Comparison of ENCODE assay signal across 8 cellular contexts in genomic region chr5:103139264-103139865, GRCh38. TPM values are rescaled to one million over a fixed set of nuclear protein-coding genes. Genes with fewer than 3 reads are reported as not detected.
DNase-seq lines count a peak whose midpoint lies in the region; ATAC-seq and TF ChIP-seq lines count a peak whose summit lies in the region.

No MANE protein-coding gene starts in this region.

- ATAC-seq in GM19023 (IDR thresholded peaks at IDR 0.05; ENCODE audit: unreplicated experiment) (peak; percentile 99), HG03135 (IDR thresholded peaks at IDR 0.05; ENCODE audit: unreplicated experiment) (peak; percentile 98), activated B cell treated with CpG ODN at 0.5 μM for 24 hours (ENCODE audit: low read depth) (peak; percentile 87)

- H3K27ac ChIP-seq in caudate nucleus (ENCODE audit: low read depth, low read length), result no peak overlapping the region

- CTCF ChIA-PET in activated B cell treated with CpG ODN at 0.5 μM for 24 hours (lab: Charles Lee), result interaction anchor here (0.6 to 2.9 kb wide), 15 partner anchors 9 to 915 kb away, joined by 3 to 29 read pairs (median 5); partner anchors contain the start of genes GIN1 and PPIP5K2

- intact Hi-C loops in activated B cell treated with CpG ODN at 0.5 μM for 24 hours (cut with micrococcal nuclease), result loop anchor here (1.0 kb wide), 5 partner anchors 98 to 603 kb away; no protein-coding TSS in a partner anchor

- TF ChIP-seq CTCF in AG09309 (IDR thresholded peaks at IDR 0.05; ENCODE audit: control insufficient read depth, insufficient read depth, low read depth, low read length, missing control alignments) (peak; percentile 92), activated B cell treated with CpG ODN at 0.5 μM for 24 hours (IDR thresholded peaks at IDR 0.05) (peak; percentile 85), kidney epithelial cell (IDR thresholded peaks at IDR 0.05; ENCODE audit: insufficient read depth, low read length, poor library complexity, severe bottlenecking) (peak; percentile 88)

- H3K4me3 Mint-ChIP-seq in activated B cell treated with CpG ODN at 0.5 μM for 24 hours, result no peak overlapping the region

- H3K4me3 ChIP-seq in AG09309 (ENCODE audit: control insufficient read depth, low read depth, low read length) (no peak overlapping the region), kidney epithelial cell (ENCODE audit: low read depth, low read length) (no peak overlapping the region)

- no peaks in the 10 kb centered on the region for H3K4me1 Mint-ChIP-seq in activated B cell treated with CpG ODN at 0.5 μM for 24 hours

- peaks cover 34% of the 10 kb centered on the region for H3K36me3 Mint-ChIP-seq in activated B cell treated with CpG ODN at 0.5 μM for 24 hours (ENCODE audit: low read depth)

- no peaks in the 10 kb centered on the region for H3K27me3 ChIP-seq in kidney epithelial cell (ENCODE audit: control insufficient read depth, insufficient read depth, low read length)

- DNase-seq in AG09309 (ENCODE audit: low read depth), result peak; percentile 29
- DNase-seq in NCI-H2227 treated with DMSO at 0.1 percent for 48 hours (lab: John Stamatoyannopoulos, UW), result peak; percentile 51
- DNase-seq in activated B cell treated with CpG ODN at 0.5 μM for 24 hours, result peak; percentile 50
- peak in 55 of 61 donors; percentile 1 to 80 (median 27) for DNase-seq in caudate nucleus (lab: John Stamatoyannopoulos, UW)
- peak; percentile 34 for DNase-seq in kidney epithelial cell (ENCODE audit: low read depth)
- peak; percentile 72 for DNase-seq in stimulated activated CD4-positive, alpha-beta T cell treated with anti-CD3 and anti-CD28 coated beads, Interleukin-4, amount 100 ng/mL, for 1 hour

- H3K9me3 Mint-ChIP-seq in activated B cell treated with CpG ODN at 0.5 μM for 24 hours, result no peaks in the 10 kb centered on the region

- no peaks in the 10 kb centered on the region for H3K27me3 Mint-ChIP-seq in activated B cell treated with CpG ODN at 0.5 μM for 24 hours

- POLR2A ChIA-PET in activated B cell treated with CpG ODN at 0.5 μM for 24 hours (lab: Charles Lee), result interaction anchor here (0.7 to 1.0 kb wide), 2 partner anchors 20 to 25 kb away, joined by 3 to 5 read pairs; partner anchors contain the start of genes GIN1 and PPIP5K2

- no peak overlapping the region for H3K27ac Mint-ChIP-seq in activated B cell treated with CpG ODN at 0.5 μM for 24 hours

- no peaks in the 10 kb centered on the region for H3K36me3 ChIP-seq in kidney epithelial cell (ENCODE audit: control insufficient read depth, insufficient read depth, low read length)

RNA-seq across cellular contexts. Expression of gene PPIP5K2, which starts 19.3 kb away (rescaled TPM):
- 60.7 and 76.1 TPM in 2 replicates for total RNA-seq in activated B cell treated with CpG ODN at 0.5 μM for 24 hours
- 30.6 and 49.9 TPM in 2 replicates for total RNA-seq in kidney epithelial cell

RNA-seq across cellular contexts. Expression of gene GIN1, which starts 19.4 kb away (rescaled TPM):
- total RNA-seq in activated B cell treated with CpG ODN at 0.5 μM for 24 hours, result 9.1 and 12.6 TPM in 2 replicates
- total RNA-seq in kidney epithelial cell, result 4.2 and 6.3 TPM in 2 replicates
